Comparison of ENCODE assay signal across 11 cellular contexts in the genomic region with DNA sequence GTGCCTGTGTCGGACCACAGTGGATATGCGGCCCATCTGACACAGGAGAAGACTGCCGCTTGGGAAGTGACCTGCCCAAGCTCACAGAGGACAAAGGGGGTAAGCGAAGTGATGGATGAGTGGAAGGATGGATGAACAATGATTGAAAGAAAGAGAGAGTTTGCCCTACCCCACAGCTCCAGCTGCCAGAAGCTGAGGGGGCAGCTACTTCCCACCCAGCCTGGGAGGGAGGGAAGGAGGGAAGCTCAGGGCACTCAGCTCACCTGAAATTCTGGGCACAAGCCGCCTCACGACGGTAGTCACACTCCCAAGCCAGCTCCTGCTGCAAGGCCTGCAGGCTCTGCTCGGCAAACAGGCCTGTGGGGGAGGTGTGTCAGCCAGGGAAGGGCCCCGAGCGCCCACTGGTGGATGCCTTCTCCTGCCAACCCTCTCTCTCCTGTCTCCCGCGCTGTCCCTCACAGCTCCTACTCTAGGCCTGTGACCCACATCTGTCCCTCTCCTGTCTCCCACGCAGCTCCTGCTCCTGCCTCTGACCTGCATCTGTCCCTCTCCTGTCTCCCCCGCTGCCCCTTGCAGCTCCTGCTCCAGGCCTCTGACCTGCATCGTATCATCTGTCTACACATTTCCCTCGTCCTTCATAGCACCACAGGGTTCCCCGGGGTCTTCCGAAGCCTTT. TPM values are rescaled to one million over a fixed set of nuclear protein-coding genes. Genes with fewer than 3 reads are reported as not detected.
DNase-seq lines count a peak whose midpoint lies in the region; ATAC-seq and TF ChIP-seq lines count a peak whose summit lies in the region.
"Had no signal": no experiment of that assay in that cellular context is flagged by ENCODE, and none has a peak within 500 bp of the region (broad histone marks: within the 10 kb centered on the region; RNA-seq: fewer than 3 reads in every experiment).

No MANE protein-coding gene starts in this region.

- ATAC-seq in GM21825 (IDR thresholded peaks at IDR 0.05; ENCODE audit: unreplicated experiment) (no peak), GM18907 (IDR thresholded peaks at IDR 0.05; ENCODE audit: unreplicated experiment) (no peak)

- no peak overlapping the region for H3K4me2 ChIP-seq in GM23248 (ENCODE audit: unreplicated experiment)

- H3K9ac ChIP-seq in GM23248 = no peak overlapping the region

- TF ChIP-seq CTCF in fibroblast of pulmonary artery (IDR thresholded peaks at IDR 0.05; ENCODE audit: low read length, missing control alignments) = peak; percentile 51

- no peaks in the 10 kb centered on the region for H3F3A ChIP-seq in GM23248 (ENCODE audit: insufficient read depth)

- 72 to 78% methylated on average over 18 of the region's 18 CpGs for WGBS in GM23248 (ENCODE audit: low coverage in 1 of 2, low lambda C conversion rate in 2 of 2, missing lambda C conversion rate in 2 of 2), 2 experiments

- intact Hi-C loops in posterior cingulate gyrus (cut with DNase I) = no loop called here

- no peaks in the 10 kb centered on the region for H3K4me1 ChIP-seq in GM23248 (ENCODE audit: insufficient read depth)

- no peaks in the 10 kb centered on the region for H3K27me3 ChIP-seq in GM23248 (replicated peaks; ENCODE audit: insufficient read depth)

- H3K27ac ChIP-seq in GM23248 = no peak overlapping the region

- H3K9me3 ChIP-seq in GM23248 (ENCODE audit: low read depth) = no peaks in the 10 kb centered on the region

- DNase-seq in GM23248 (peak; percentile 24), SK-MEL-5 (ENCODE audit: low read depth, low spot score) (peak; percentile 58), fibroblast of pulmonary artery (ENCODE audit: low read depth) (peak; percentile 39), posterior cingulate gyrus (peak in 9 of 10 donors; percentile 30 to 96 (median 74)), dedifferentiated amniotic fluid mesenchymal stem cell (ENCODE audit: extremely low spot score) (no peak), activated gamma-delta T cell treated with Interleukin-2 at 50 U/mL for 16 hours (no peak)
- DNase-seq: activated CD4-positive, CD25-positive, alpha-beta regulatory T cell; central memory CD4-positive, alpha-beta T cell; MM.1S had no signal

- H3K36me3 ChIP-seq in GM23248 (ENCODE audit: low read depth) = no peaks in the 10 kb centered on the region; the same call in 1 of the 2 replicates

- no peaks in the 10 kb centered on the region for H3K79me2 ChIP-seq in GM23248 (ENCODE audit: insufficient read depth)

- H4K20me1 ChIP-seq in GM23248 (ENCODE audit: insufficient read depth) = no peaks in the 10 kb centered on the region

- H2AFZ ChIP-seq in GM23248 = no peak overlapping the region

- H3K9me2 ChIP-seq in GM23248 (ENCODE audit: insufficient read depth) = no peaks in the 10 kb centered on the region

- in situ Hi-C loops in GM23248 (cut with MboI) (no loop called here), SK-MEL-5 (cut with HindIII; ENCODE audit: low pct_unique_long_range_greater_than_20kb, low sequenced_read_pairs) (no loop called here)

- H3K4me3 ChIP-seq in GM23248 (no peak overlapping the region), fibroblast of pulmonary artery (replicated peaks; ENCODE audit: low read depth, low read length) (no peak overlapping the region)

RNA-seq across cellular contexts. Expression of a gene that starts 12.0 kb away (rescaled TPM):
- 33.4 and 49.7 TPM in 2 replicates for total RNA-seq in GM23248 (2014; rRNA removed; shearing (Covaris generic))
- 30.8 and 35.1 TPM in 2 replicates for polyA plus RNA-seq in GM23248 (2016; fragmentation: Nextera tagmentation; extraction: Ambion mirVana)
- total RNA-seq in SK-MEL-5 (2014; rRNA removed; shearing (Covaris generic)) = 6.3 and 7.5 TPM in 2 replicates
- polyA plus RNA-seq in SK-MEL-5 (2015; cell fraction: cytosol; rRNA removed) = 29.1 and 32.5 TPM in 2 replicates
- 30.0 and 36.5 TPM in 2 replicates for polyA plus RNA-seq in SK-MEL-5 (2015; cell fraction: nucleus; rRNA removed)

RNA-seq across cellular contexts. Expression of a gene that starts 14.2 kb away (rescaled TPM):
- 28.6 and 43.4 TPM in 2 replicates for total RNA-seq in GM23248 (2014; rRNA removed; shearing (Covaris generic))
- polyA plus RNA-seq in GM23248 (2016; fragmentation: Nextera tagmentation; extraction: Ambion mirVana) = 13.4 and 15.2 TPM in 2 replicates
- total RNA-seq in SK-MEL-5 (2014; rRNA removed; shearing (Covaris generic)) = 13.5 and 16.1 TPM in 2 replicates
- 28.2 and 50.5 TPM in 2 replicates for polyA plus RNA-seq in SK-MEL-5 (2015; cell fraction: cytosol; rRNA removed)
- polyA plus RNA-seq in SK-MEL-5 (2015; cell fraction: nucleus; rRNA removed) = 68.8 and 83.3 TPM in 2 replicates

RNA-seq across cellular contexts. Expression of a gene that starts 14.4 kb away (rescaled TPM):
- 19.9 and 24.7 TPM in 2 replicates for total RNA-seq in GM23248 (2014; rRNA removed; shearing (Covaris generic))
- polyA plus RNA-seq in GM23248 (2016; fragmentation: Nextera tagmentation; extraction: Ambion mirVana) = 8.5 and 10.4 TPM in 2 replicates
- 3.8 and 4.6 TPM in 2 replicates for total RNA-seq in SK-MEL-5 (2014; rRNA removed; shearing (Covaris generic))
- polyA plus RNA-seq in SK-MEL-5 (2015; cell fraction: cytosol; rRNA removed) = 10.7 and 12.0 TPM in 2 replicates
- 11.0 and 11.4 TPM in 2 replicates for polyA plus RNA-seq in SK-MEL-5 (2015; cell fraction: nucleus; rRNA removed)

RNA-seq across cellular contexts. Expression of a gene that starts 47.8 kb away (rescaled TPM):
- total RNA-seq in GM23248 (2014; rRNA removed; shearing (Covaris generic)) = 0.38 and 2.5 TPM in 2 replicates
- polyA plus RNA-seq in GM23248 (2016; fragmentation: Nextera tagmentation; extraction: Ambion mirVana) = 5.6 and 7.3 TPM in 2 replicates
- 0.13 and 0.51 TPM in 2 replicates for total RNA-seq in SK-MEL-5 (2014; rRNA removed; shearing (Covaris generic))
- polyA plus RNA-seq in SK-MEL-5 (2015; cell fraction: cytosol; rRNA removed) = 5.2 and 11.3 TPM in 2 replicates
- polyA plus RNA-seq in SK-MEL-5 (2015; cell fraction: nucleus; rRNA removed) = 7.1 and 14.3 TPM in 2 replicates

RNA-seq across cellular contexts. Expression of a gene that starts 48.5 kb away (rescaled TPM):
- 30.6 and 35.3 TPM in 2 replicates for total RNA-seq in GM23248 (2014; rRNA removed; shearing (Covaris generic))
- 50.1 and 58.5 TPM in 2 replicates for polyA plus RNA-seq in GM23248 (2016; fragmentation: Nextera tagmentation; extraction: Ambion mirVana)
- total RNA-seq in SK-MEL-5 (2014; rRNA removed; shearing (Covaris generic)) = 56.1 and 60.7 TPM in 2 replicates
- polyA plus RNA-seq in SK-MEL-5 (2015; cell fraction: cytosol; rRNA removed) = 95.8 and 97.4 TPM in 2 replicates
- 116 and 121 TPM in 2 replicates for polyA plus RNA-seq in SK-MEL-5 (2015; cell fraction: nucleus; rRNA removed)

Comparison
In these comparisons a context has a peak if more than half of its experiments do, and no peak if none do; other contexts are left out.
1. DNase-seq: peak in GM23248 (single experiment), SK-MEL-5 (single experiment), fibroblast of pulmonary artery (single experiment) and posterior cingulate gyrus (9 of 10); none in dedifferentiated amniotic fluid mesenchymal stem cell (single experiment) and activated gamma-delta T cell treated with Interleukin-2 at 50 U/mL for 16 hours (single experiment).